ENCODE assay signal across 14 cellular contexts in genomic region chr2:118403658-118404451, GRCh38.
DNase-seq lines count a peak whose midpoint lies in the region; ATAC-seq and TF ChIP-seq lines count a peak whose summit lies in the region.
"Had no signal": no experiment of that assay in that cellular context is flagged by ENCODE, and none has a peak within 500 bp of the region (broad histone marks: within the 10 kb centered on the region; RNA-seq: fewer than 3 reads in every experiment).

No MANE protein-coding gene starts in this region.

- H3K27me3 ChIP-seq in SK-N-SH (ENCODE audit: insufficient read depth), result no peaks in the 10 kb centered on the region; the same call in 1 of the 2 replicates
- H3K27me3 ChIP-seq: BE2C had no signal

- H3K36me3 Mint-ChIP-seq in activated naive CD4-positive, alpha-beta T cell treated with anti-CD3 and anti-CD28 coated beads, Interleukin-2, amount 50 U/mL, for 24 hours, result no peaks in the 10 kb centered on the region
- H3K36me3 Mint-ChIP-seq: CD4-positive, alpha-beta memory T cell had no signal

- TF ChIP-seq CTCF in epithelial cell of esophagus (IDR thresholded peaks at IDR 0.05; ENCODE audit: insufficient read depth, low read depth, low read length, missing control alignments), result no peak
- TF ChIP-seq CTCF in SK-N-SH (IDR thresholded peaks at IDR 0.05), result no peak

- H3K9me3 ChIP-seq in SK-N-SH, result no peaks in the 10 kb centered on the region
- H3K9me3 ChIP-seq: BE2C had no signal

- no peak overlapping the region for H3K4me2 ChIP-seq in SK-N-SH

- TF ChIP-seq RAD21 in SK-N-SH (IDR thresholded peaks at IDR 0.05; ENCODE audit: low read length), result no peak

- peak; percentile 94 for ATAC-seq in stimulated activated naive CD8-positive, alpha-beta T cell treated with anti-CD3 and anti-CD28 coated beads, Interleukin-15, amount 100 ng/mL, for 72 hours
- ATAC-seq in HG02870 (IDR thresholded peaks at IDR 0.05; ENCODE audit: unreplicated experiment), result no peak

- DNase-seq in activated naive CD4-positive, alpha-beta T cell (lab: John Stamatoyannopoulos, UW), result no peak
- DNase-seq in RPMI7951 (ENCODE audit: low read depth) (peak; percentile 1), epithelial cell of esophagus (ENCODE audit: low read depth) (peak; percentile 79), SK-N-SH (no peak)
- no peak for DNase-seq in stimulated activated naive CD8-positive, alpha-beta T cell treated with anti-CD3 and anti-CD28 coated beads, Interleukin-15, amount 100 ng/mL, for 72 hours
- DNase-seq: BE2C; CD4-positive, alpha-beta memory T cell; GF-D8; HFFc6; NCI-H187 treated with DMSO at 0.1 percent for 48 hours; NCI-H446 treated with DMSO at 0.1 percent for 48 hours; NCI-H774 had no signal

- no peaks in the 10 kb centered on the region for H3K4me1 ChIP-seq in SK-N-SH (ENCODE audit: control insufficient read depth in 1 of 2, insufficient read depth in 2 of 2, low read depth in 1 of 2, low read length in 1 of 2)
- H3K4me1 ChIP-seq: BE2C had no signal

- peaks cover 18% of the 10 kb centered on the region for H3K9me3 Mint-ChIP-seq in activated naive CD4-positive, alpha-beta T cell treated with anti-CD3 and anti-CD28 coated beads, Interleukin-2, amount 50 U/mL, for 24 hours
- H3K9me3 Mint-ChIP-seq in stimulated activated naive CD8-positive, alpha-beta T cell treated with anti-CD3 and anti-CD28 coated beads, Interleukin-15, amount 100 ng/mL, for 72 hours, result peaks cover 10 to 24% of the 10 kb centered on the region in 2 donors

- peaks cover 16% of the 10 kb centered on the region for H3K27me3 Mint-ChIP-seq in activated naive CD4-positive, alpha-beta T cell treated with anti-CD3 and anti-CD28 coated beads, Interleukin-2, amount 50 U/mL, for 24 hours
- H3K27me3 Mint-ChIP-seq in stimulated activated naive CD8-positive, alpha-beta T cell treated with anti-CD3 and anti-CD28 coated beads, Interleukin-15, amount 100 ng/mL, for 72 hours, result peaks cover 46% of the 10 kb centered on the region

- H3K27ac Mint-ChIP-seq in activated naive CD4-positive, alpha-beta T cell treated with anti-CD3 and anti-CD28 coated beads, Interleukin-2, amount 50 U/mL, for 24 hours, result peak overlapping the region; percentile 5
- peak overlapping the region in 1 of 2 donors; percentile 16 for H3K27ac Mint-ChIP-seq in stimulated activated naive CD8-positive, alpha-beta T cell treated with anti-CD3 and anti-CD28 coated beads, Interleukin-15, amount 100 ng/mL, for 72 hours
- H3K27ac Mint-ChIP-seq: HFFc6 had no signal

- peaks cover 3% of the 10 kb centered on the region for H3K4me1 Mint-ChIP-seq in activated naive CD4-positive, alpha-beta T cell treated with anti-CD3 and anti-CD28 coated beads, Interleukin-2, amount 50 U/mL, for 24 hours
- peaks cover 13% of the 10 kb centered on the region for H3K4me1 Mint-ChIP-seq in stimulated activated naive CD8-positive, alpha-beta T cell treated with anti-CD3 and anti-CD28 coated beads, Interleukin-15, amount 100 ng/mL, for 72 hours
- H3K4me1 Mint-ChIP-seq: CD4-positive, alpha-beta memory T cell had no signal

- H3K36me3 ChIP-seq in SK-N-SH (replicated peaks in 1 of 2; ENCODE audit: control insufficient read depth in 1 of 2, insufficient read depth in 2 of 2, low read length in 1 of 2), result no peaks in the 10 kb centered on the region
- H3K36me3 ChIP-seq: BE2C had no signal

- H3K4me3 ChIP-seq in epithelial cell of esophagus (ENCODE audit: low read length) (no peak overlapping the region), SK-N-SH (ENCODE audit: low read depth in 2 of 2, low read length in 1 of 2) (no peak overlapping the region)

- TF ChIP-seq EP300 in SK-N-SH (IDR thresholded peaks at IDR 0.05; ENCODE audit: borderline replicate concordance in 1 of 2, low read depth in 1 of 2, low read length in 1 of 2), result no peak

- CTCF ChIA-PET in SK-N-SH (lab: Yijun Ruan, JAX), result interaction anchor here (0.6 kb wide), 1 partner anchor 32 kb away, joined by 3 read pairs; no protein-coding TSS in a partner anchor

- POLR2A ChIA-PET in SK-N-SH (lab: Yijun Ruan, JAX), result no interaction called here

- H3F3A ChIP-seq in SK-N-SH (replicated peaks; ENCODE audit: insufficient read depth), result no peaks in the 10 kb centered on the region

- no peak overlapping the region for H3K27ac ChIP-seq in SK-N-SH (ENCODE audit: low read depth in 2 of 2, low read length in 1 of 2)

- no peaks in the 10 kb centered on the region for H3K9me2 ChIP-seq in SK-N-SH

- H3K79me2 ChIP-seq in SK-N-SH (ENCODE audit: insufficient read depth), result no peaks in the 10 kb centered on the region

- no peaks in the 10 kb centered on the region for H4K20me1 ChIP-seq in SK-N-SH (ENCODE audit: insufficient read depth)

- H3K9ac ChIP-seq in SK-N-SH, result no peak overlapping the region

- 2% methylated on average over 5 of the region's 5 CpGs for WGBS in SK-N-SH (ENCODE audit: low lambda C conversion rate)

- no peak overlapping the region for H2AFZ ChIP-seq in SK-N-SH (ENCODE audit: low read depth)

- H3K4me3 Mint-ChIP-seq in activated naive CD4-positive, alpha-beta T cell treated with anti-CD3 and anti-CD28 coated beads, Interleukin-2, amount 50 U/mL, for 24 hours, result no peak overlapping the region
- H3K4me3 Mint-ChIP-seq in stimulated activated naive CD8-positive, alpha-beta T cell treated with anti-CD3 and anti-CD28 coated beads, Interleukin-15, amount 100 ng/mL, for 72 hours, result no peak overlapping the region
- H3K4me3 Mint-ChIP-seq: CD4-positive, alpha-beta memory T cell; HFFc6 had no signal

TF ChIP-seq in SK-N-SH, 30 proteins besides CTCF, POLR2A, EP300 and RAD21:
- TF ChIP-seq EZH2phosphoT487 (IDR thresholded peaks at IDR 0.05; ENCODE audit: borderline replicate concordance, low read depth) (no peak), POLR2AphosphoS5 (IDR thresholded peaks at IDR 0.05; ENCODE audit: low read depth, low read length) (no peak), RXRA (IDR thresholded peaks at IDR 0.05; ENCODE audit: borderline replicate concordance, low read depth) (no peak)
TF ChIP-seq in SK-N-SH: peak in this region for 0.

Comparison
In these comparisons a context has a peak if more than half of its experiments do, and no peak if none do; other contexts are left out.
1. DNase-seq: peak in RPMI7951 (single experiment) and epithelial cell of esophagus (single experiment); none in activated naive CD4-positive, alpha-beta T cell (0 of 4), stimulated activated naive CD8-positive, alpha-beta T cell treated with anti-CD3 and anti-CD28 coated beads, Interleukin-15, amount 100 ng/mL, for 72 hours (0 of 2) and SK-N-SH (single experiment).